11 cellular contexts compared by ENCODE assay signal in the genomic region with DNA sequence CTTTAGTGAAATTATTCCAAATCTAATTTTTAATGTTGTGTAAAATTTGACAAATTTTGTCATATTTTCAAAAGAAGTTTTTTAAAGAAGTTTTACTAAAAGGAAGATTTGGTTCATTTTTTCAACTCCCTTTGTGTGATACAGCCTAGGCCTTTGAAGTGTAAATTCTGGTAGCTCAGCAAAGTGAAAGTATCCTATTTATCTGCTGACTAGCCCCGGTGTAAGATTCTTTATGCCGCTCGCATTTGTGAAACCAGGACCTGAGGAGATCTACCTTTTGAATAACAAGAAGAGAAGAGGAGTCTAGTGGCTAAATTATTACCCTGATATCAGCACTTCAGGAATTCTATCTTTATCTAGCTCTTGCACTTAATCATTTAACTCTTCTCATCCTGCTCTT.
DNase-seq lines count a peak whose midpoint lies in the region; ATAC-seq, FAIRE-seq and TF ChIP-seq lines count a peak whose summit lies in the region.
"Had no signal": no experiment of that assay in that cellular context is flagged by ENCODE, and none has a peak within 500 bp of the region (broad histone marks: within the 10 kb centered on the region; RNA-seq: fewer than 3 reads in every experiment).

No MANE protein-coding gene starts in this region.

- peaks cover 3% of the 10 kb centered on the region for H3K27me3 Mint-ChIP-seq in astrocyte (ENCODE audit: low read depth, unreplicated experiment)
- H3K27me3 Mint-ChIP-seq in stimulated activated naive B cell treated with anti-CD40 and anti-IgM and Interleukin-4, amounts not matched to agents 10 μg/mL and 1 μg/mL and 100 μg/mL, for 72 hours: no peaks in the 10 kb centered on the region
- H3K27me3 Mint-ChIP-seq in endodermal cell (ENCODE audit: insufficient read depth): no peaks in the 10 kb centered on the region
- H3K27me3 Mint-ChIP-seq: dendritic cell treated with granulocyte-macrophage colony-stimulating factor and Interleukin-4, amounts not matched to agents 40 ng/mL and 50 ng/mL, for 4 days had no signal

- no peaks in the 10 kb centered on the region for H3K36me3 Mint-ChIP-seq in astrocyte (ENCODE audit: low read depth, unreplicated experiment)
- no peaks in the 10 kb centered on the region for H3K36me3 Mint-ChIP-seq in stimulated activated naive B cell treated with anti-CD40 and anti-IgM and Interleukin-4, amounts not matched to agents 10 μg/mL and 1 μg/mL and 100 μg/mL, for 72 hours
- H3K36me3 Mint-ChIP-seq in endodermal cell (ENCODE audit: low read depth): no peaks in the 10 kb centered on the region

- no peaks in the 10 kb centered on the region for H3K9me3 ChIP-seq in heart left ventricle
- H3K9me3 ChIP-seq in astrocyte (ENCODE audit: insufficient read depth, low read depth, low read length): no peaks in the 10 kb centered on the region
- H3K9me3 ChIP-seq in endodermal cell (ENCODE audit: control insufficient read depth, low read length): peaks cover under 1% of the 10 kb centered on the region
- H3K9me3 ChIP-seq: BLaER1 had no signal

- FAIRE-seq in astrocyte (lab: Jason Lieb, UNC): no peak

- H3K4me1 Mint-ChIP-seq in astrocyte (ENCODE audit: low read depth, unreplicated experiment) (no peaks in the 10 kb centered on the region), endodermal cell (peaks cover 9% of the 10 kb centered on the region)
- no peaks in the 10 kb centered on the region for H3K4me1 Mint-ChIP-seq in stimulated activated naive B cell treated with anti-CD40 and anti-IgM and Interleukin-4, amounts not matched to agents 10 μg/mL and 1 μg/mL and 100 μg/mL, for 72 hours

- H3K27me3 ChIP-seq in heart left ventricle: no peaks in the 10 kb centered on the region
- no peaks in the 10 kb centered on the region for H3K27me3 ChIP-seq in astrocyte (ENCODE audit: insufficient read depth, low read length)
- H3K27me3 ChIP-seq in endodermal cell (ENCODE audit: control insufficient read depth, insufficient read depth, low read length, poor library complexity, severe bottlenecking): no peaks in the 10 kb centered on the region
- H3K27me3 ChIP-seq: BLaER1 had no signal

- intact Hi-C loops in heart left ventricle (cut with DNase I) (no loop called here), left ventricle myocardium superior (cut with micrococcal nuclease) (no loop called here)

- no peaks in the 10 kb centered on the region for H3K79me2 ChIP-seq in astrocyte (ENCODE audit: insufficient read depth, low read length)

- DNase-seq in heart left ventricle (no peak), left ventricle myocardium superior (no peak), astrocyte (ENCODE audit: low read depth) (no peak), kidney glomerular epithelial cell (lab: John Stamatoyannopoulos, UW) (peak; percentile 4), NCI-H526 treated with DMSO at 0.1 percent for 48 hours (lab: John Stamatoyannopoulos, UW) (no peak), endodermal cell (no peak)
- DNase-seq in stimulated activated naive B cell treated with anti-CD40 and anti-IgM and Interleukin-4, amounts not matched to agents 10 μg/mL and 1 μg/mL and 100 μg/mL, for 72 hours: no peak
- DNase-seq: activated T-cell treated with anti-CD3 and anti-CD28 coated beads, Interleukin-2, amount 50 U/mL, for 1 hour had no signal

- H3K4me3 Mint-ChIP-seq in astrocyte (ENCODE audit: unreplicated experiment) (peak overlapping the region; percentile 6), endodermal cell (no peak overlapping the region)
- no peak overlapping the region for H3K4me3 Mint-ChIP-seq in stimulated activated naive B cell treated with anti-CD40 and anti-IgM and Interleukin-4, amounts not matched to agents 10 μg/mL and 1 μg/mL and 100 μg/mL, for 72 hours
- H3K4me3 Mint-ChIP-seq: dendritic cell treated with granulocyte-macrophage colony-stimulating factor and Interleukin-4, amounts not matched to agents 40 ng/mL and 50 ng/mL, for 4 days had no signal

- H3K27ac ChIP-seq in heart left ventricle: peak overlapping the region in 2 of 12 donors; percentile 2 to 32
- H3K27ac ChIP-seq in astrocyte (ENCODE audit: low read depth, low read length): no peak overlapping the region
- H3K27ac ChIP-seq in endodermal cell (ENCODE audit: low read depth, low read length): no peak overlapping the region
- H3K27ac ChIP-seq: BLaER1 had no signal

- ATAC-seq in heart left ventricle (no peak), left ventricle myocardium superior (no peak), GM19324 (IDR thresholded peaks at IDR 0.05; ENCODE audit: low FRiP score, unreplicated experiment) (no peak)
- ATAC-seq in stimulated activated naive B cell treated with anti-CD40 and anti-IgM and Interleukin-4, amounts not matched to agents 10 μg/mL and 1 μg/mL and 100 μg/mL, for 72 hours (replicated peaks): no peak

- H3K4me1 ChIP-seq in heart left ventricle (peaks cover 0 to 5% (median 0%) of the 10 kb centered on the region in 12 donors), astrocyte (ENCODE audit: insufficient read depth, low read length) (no peaks in the 10 kb centered on the region), endodermal cell (ENCODE audit: control insufficient read depth, insufficient read depth, low read length) (no peaks in the 10 kb centered on the region)
- H3K4me1 ChIP-seq: BLaER1 had no signal

- no peak for TF ChIP-seq POLR2A in heart left ventricle (IDR thresholded peaks at IDR 0.05)

- TF ChIP-seq CTCF in heart left ventricle (IDR thresholded peaks at IDR 0.05) (no peak), astrocyte (IDR thresholded peaks at IDR 0.05; ENCODE audit: insufficient read depth, low read depth, low read length) (no peak), endodermal cell (conservative IDR thresholded peaks at IDR 0.05) (no peak)

- H3K9me3 Mint-ChIP-seq in astrocyte (ENCODE audit: unreplicated experiment) (no peaks in the 10 kb centered on the region), endodermal cell (peaks cover under 1% of the 10 kb centered on the region)
- H3K9me3 Mint-ChIP-seq in stimulated activated naive B cell treated with anti-CD40 and anti-IgM and Interleukin-4, amounts not matched to agents 10 μg/mL and 1 μg/mL and 100 μg/mL, for 72 hours: no peaks in the 10 kb centered on the region
- H3K9me3 Mint-ChIP-seq: dendritic cell treated with granulocyte-macrophage colony-stimulating factor and Interleukin-4, amounts not matched to agents 40 ng/mL and 50 ng/mL, for 4 days had no signal

- H3K4me2 ChIP-seq in astrocyte (ENCODE audit: low read length): peak overlapping the region; percentile 57
- H3K4me2 ChIP-seq: BLaER1 had no signal

- 9 to 22% (median 17%) methylated on average over 3 of the region's 3 CpGs for WGBS in heart left ventricle, 4 donors
- 5 to 38% methylated on average over 3 of the region's 3 CpGs for WGBS in endodermal cell (ENCODE audit: insufficient coverage in 1 of 2, insufficient read length in 1 of 2), 2 experiments

- H3K36me3 ChIP-seq in heart left ventricle (no peaks in the 10 kb centered on the region), astrocyte (ENCODE audit: insufficient read depth, low read length) (no peaks in the 10 kb centered on the region), endodermal cell (ENCODE audit: control insufficient read depth, insufficient read depth, low read length) (no peaks in the 10 kb centered on the region)
- H3K36me3 ChIP-seq: BLaER1 had no signal

- H3K4me3 ChIP-seq in heart left ventricle: peak overlapping the region in 9 of 12 donors; percentile 0 to 49 (median 22)
- H3K4me3 ChIP-seq in astrocyte (ENCODE audit: insufficient read depth, low read depth, low read length): peak overlapping the region; percentile 5
- H3K4me3 ChIP-seq in endodermal cell (ENCODE audit: low read length): no peak overlapping the region
- H3K4me3 ChIP-seq: BLaER1 had no signal

- no peaks in the 10 kb centered on the region for H4K20me1 ChIP-seq in astrocyte (ENCODE audit: insufficient read depth, low read length)
- H4K20me1 ChIP-seq: BLaER1 had no signal

- H3K27ac Mint-ChIP-seq in astrocyte (ENCODE audit: unreplicated experiment) (no peak overlapping the region), endodermal cell (no peak overlapping the region)
- no peak overlapping the region for H3K27ac Mint-ChIP-seq in stimulated activated naive B cell treated with anti-CD40 and anti-IgM and Interleukin-4, amounts not matched to agents 10 μg/mL and 1 μg/mL and 100 μg/mL, for 72 hours
- H3K27ac Mint-ChIP-seq: dendritic cell treated with granulocyte-macrophage colony-stimulating factor and Interleukin-4, amounts not matched to agents 40 ng/mL and 50 ng/mL, for 4 days had no signal

- no peak overlapping the region for H3K9ac ChIP-seq in astrocyte (ENCODE audit: low read length)
- no peak overlapping the region for H3K9ac ChIP-seq in endodermal cell (ENCODE audit: extremely low read depth, low read length, poor library complexity, severe bottlenecking)
- H3K9ac ChIP-seq: BLaER1 had no signal

- no peak overlapping the region for H2AFZ ChIP-seq in astrocyte (ENCODE audit: low read depth, low read length)
